Comparison of ENCODE assay signal across 19 cellular contexts in the genomic region with DNA sequence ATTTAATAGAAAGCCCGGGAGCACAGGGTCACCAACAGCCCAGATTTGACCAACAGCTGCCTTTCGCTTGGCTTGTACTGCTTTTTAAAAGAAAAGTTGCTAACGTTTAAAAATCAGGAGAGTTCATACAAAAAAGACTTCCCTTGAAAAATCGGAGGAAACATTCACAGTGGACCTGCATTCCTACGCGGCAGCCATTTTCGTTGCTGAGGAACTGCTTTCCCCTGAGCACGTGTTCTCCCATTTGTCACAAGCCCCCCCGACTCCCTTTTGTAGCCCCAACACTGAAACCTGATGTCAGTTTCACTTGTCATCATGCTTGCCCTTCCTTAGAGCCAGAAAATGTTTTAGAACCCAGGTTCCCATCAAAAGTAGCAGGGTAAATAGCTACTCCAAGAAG. TPM values are rescaled to one million over a fixed set of nuclear protein-coding genes. Genes with fewer than 3 reads are reported as not detected.
DNase-seq lines count a peak whose midpoint lies in the region; ATAC-seq, FAIRE-seq and TF ChIP-seq lines count a peak whose summit lies in the region.
"Had no signal": no experiment of that assay in that cellular context is flagged by ENCODE, and none has a peak within 500 bp of the region (broad histone marks: within the 10 kb centered on the region; RNA-seq: fewer than 3 reads in every experiment).

No MANE protein-coding gene starts in this region.

- H2BK12ac ChIP-seq in H1 (ENCODE audit: low read depth, low read length), result no peak overlapping the region
- H2BK12ac ChIP-seq in trophoblast cell (ENCODE audit: low read length), result no peak overlapping the region

- H3K4me3 ChIP-seq in H1 (ENCODE audit: extremely low read depth in 1 of 4, insufficient read depth in 2 of 4, low read depth in 3 of 4, low read length in 4 of 4) (no peak overlapping the region), trophoblast cell (ENCODE audit: low read depth, low read length) (no peak overlapping the region), pancreas (no peak overlapping the region)
- H3K4me3 ChIP-seq: A549; BLaER1 treated with 17β-estradiol and CSF1 and Interleukin-3, amounts not matched to agents 10 nM and 100 nM had no signal

- no peaks in the 10 kb centered on the region for H4K20me1 ChIP-seq in H1 (replicated peaks in 1 of 2; ENCODE audit: control insufficient read depth in 1 of 2, insufficient read depth in 2 of 2, low read length in 2 of 2)
- H4K20me1 ChIP-seq: BLaER1 treated with 17β-estradiol and CSF1 and Interleukin-3, amounts not matched to agents 10 nM and 100 nM had no signal

- no peak overlapping the region for H4K12ac ChIP-seq in trophoblast cell (ENCODE audit: low read depth, low read length)

- POLR2A ChIA-PET in H1 (lab: Charles Lee; ENCODE audit: partially characterized antibody), result no interaction called here

- no peak overlapping the region for H2AK5ac ChIP-seq in H1 (ENCODE audit: low read depth, low read length)
- H2AK5ac ChIP-seq in trophoblast cell (ENCODE audit: low read length), result no peak overlapping the region

- H4K8ac ChIP-seq in H1 (ENCODE audit: extremely low read depth, insufficient read depth, low read length) (no peak overlapping the region), trophoblast cell (ENCODE audit: low read depth, low read length) (no peak overlapping the region)

- H3K9me3 ChIP-seq in H1 (ENCODE audit: insufficient read depth in 2 of 2, low read depth in 1 of 2, low read length in 1 of 2), result no peaks in the 10 kb centered on the region
- no peaks in the 10 kb centered on the region for H3K9me3 ChIP-seq in trophoblast cell (ENCODE audit: insufficient read depth, low read depth, low read length)
- no peaks in the 10 kb centered on the region for H3K9me3 ChIP-seq in pancreas
- H3K9me3 ChIP-seq: A549, Caco-2 had no signal

- no peak overlapping the region for H3K27ac ChIP-seq in H1 (ENCODE audit: low read depth, low read length)
- no peak overlapping the region for H3K27ac ChIP-seq in trophoblast cell (ENCODE audit: low read depth, low read length)
- no peak overlapping the region for H3K27ac ChIP-seq in pancreas
- H3K27ac ChIP-seq: 22Rv1; A549; BLaER1 treated with 17β-estradiol and CSF1 and Interleukin-3, amounts not matched to agents 10 nM and 100 nM; C4-2B had no signal

- no peak for ATAC-seq in pancreas
- ATAC-seq: A549; CD8-positive, alpha-beta T cell had no signal

- no peak overlapping the region for H2BK15ac ChIP-seq in H1 (ENCODE audit: low read length)

- FAIRE-seq in GM19239 (lab: Jason Lieb, UNC) (peak; percentile 4), H1 (lab: Jason Lieb, UNC) (peak; percentile 52), pancreas (lab: Jason Lieb, UNC) (no peak)
- FAIRE-seq: A549, D721Med, G401.6, GM12891 had no signal

- H3K56ac ChIP-seq in H1 (replicated peaks; ENCODE audit: insufficient read length, low read depth, low read length), result no peak overlapping the region

- H3K9ac ChIP-seq in H1 (replicated peaks in 1 of 4; ENCODE audit: extremely low read depth in 1 of 4, low read depth in 3 of 4, low read length in 3 of 4), result no peak overlapping the region
- peak overlapping the region; percentile 54 for H3K9ac ChIP-seq in trophoblast cell (ENCODE audit: low read length)
- H3K9ac ChIP-seq: BLaER1 treated with 17β-estradiol and CSF1 and Interleukin-3, amounts not matched to agents 10 nM and 100 nM had no signal

- H3K4me2 ChIP-seq in H1 (ENCODE audit: insufficient read depth in 1 of 2, low read depth in 2 of 2, low read length in 2 of 2), result no peak overlapping the region
- no peak overlapping the region for H3K4me2 ChIP-seq in trophoblast cell (ENCODE audit: low read length)
- H3K4me2 ChIP-seq: A549; BLaER1 treated with 17β-estradiol and CSF1 and Interleukin-3, amounts not matched to agents 10 nM and 100 nM had no signal

- no peak overlapping the region for H2BK20ac ChIP-seq in H1 (ENCODE audit: low read length)

- H2BK5ac ChIP-seq in H1 (ENCODE audit: low read depth, low read length), result no peak overlapping the region
- no peak overlapping the region for H2BK5ac ChIP-seq in trophoblast cell (ENCODE audit: low read depth, low read length, poor library complexity)

- H3K36me3 ChIP-seq in H1 (ENCODE audit: control insufficient read depth in 2 of 4, insufficient read depth in 4 of 4, low read length in 3 of 4) (no peaks in the 10 kb centered on the region), trophoblast cell (ENCODE audit: control insufficient read depth in 1 of 2, insufficient read depth in 2 of 2, low read length in 2 of 2) (no peaks in the 10 kb centered on the region), pancreas (no peaks in the 10 kb centered on the region)
- H3K36me3 ChIP-seq: BLaER1 treated with 17β-estradiol and CSF1 and Interleukin-3, amounts not matched to agents 10 nM and 100 nM had no signal

- no peak for TF ChIP-seq RAD21 in H1 (IDR thresholded peaks at IDR 0.05 in 1 of 2, conservative IDR thresholded peaks at IDR 0.05 in 1 of 2; ENCODE audit: low read depth in 2 of 2, low read length in 2 of 2)

- TF ChIP-seq CTCF in H1 (IDR thresholded peaks at IDR 0.05; ENCODE audit: control extremely low read depth in 1 of 3, insufficient read depth in 1 of 3, low read depth in 1 of 3, low read length in 3 of 3) (no peak), pancreas (IDR thresholded peaks at IDR 0.05) (no peak)

- no peaks in the 10 kb centered on the region for H3K4me1 ChIP-seq in H1 (replicated peaks in 1 of 4; ENCODE audit: control insufficient read depth in 3 of 4, insufficient read depth in 4 of 4, low read length in 3 of 4)
- peaks cover 0 to 3% of the 10 kb centered on the region in 2 experiments for H3K4me1 ChIP-seq in trophoblast cell (ENCODE audit: control insufficient read depth in 1 of 2, insufficient read depth in 2 of 2, low read length in 2 of 2)
- no peaks in the 10 kb centered on the region for H3K4me1 ChIP-seq in pancreas
- H3K4me1 ChIP-seq: A549, Caco-2 had no signal

- intact Hi-C loops in pancreas (cut with DNase I), result no loop called here
- intact Hi-C loops in posterior cingulate gyrus (cut with DNase I), result no loop called here

- H3K27me3 ChIP-seq in H1 (replicated peaks in 1 of 4; ENCODE audit: control insufficient read depth in 3 of 4, extremely low read depth in 1 of 4, insufficient read depth in 3 of 4, low read length in 3 of 4), result no peaks in the 10 kb centered on the region
- no peaks in the 10 kb centered on the region for H3K27me3 ChIP-seq in trophoblast cell (ENCODE audit: insufficient read depth, low read length)
- no peaks in the 10 kb centered on the region for H3K27me3 ChIP-seq in pancreas
- H3K27me3 ChIP-seq: BLaER1 treated with 17β-estradiol and CSF1 and Interleukin-3, amounts not matched to agents 10 nM and 100 nM had no signal

- H3K23ac ChIP-seq in H1 (ENCODE audit: insufficient read length), result no peak overlapping the region
- H3K23ac ChIP-seq in trophoblast cell (ENCODE audit: low read length), result no peak overlapping the region

- no peak for TF ChIP-seq POLR2A in H1 (IDR thresholded peaks at IDR 0.05; ENCODE audit: control extremely low read depth in 1 of 2, low read depth in 2 of 2, low read length in 2 of 2)

- H3K18ac ChIP-seq in H1 (ENCODE audit: extremely low read depth, low read length) (no peak overlapping the region), trophoblast cell (ENCODE audit: low read length) (no peak overlapping the region)

- no peak overlapping the region for H4K91ac ChIP-seq in H1 (replicated peaks; ENCODE audit: insufficient read length, low read length)
- no peak overlapping the region for H4K91ac ChIP-seq in trophoblast cell (ENCODE audit: low read depth, low read length)

- H3K14ac ChIP-seq in H1 (ENCODE audit: insufficient read length) (no peak overlapping the region), trophoblast cell (ENCODE audit: low read length) (no peak overlapping the region)

- H3K4ac ChIP-seq in H1 (replicated peaks; ENCODE audit: insufficient read length, low read depth, low read length), result no peak overlapping the region
- no peak overlapping the region for H3K4ac ChIP-seq in trophoblast cell (ENCODE audit: low read depth, low read length)

- WGBS in H1 (ENCODE audit: extremely low coverage in 1 of 2, insufficient coverage in 1 of 2, insufficient read length in 1 of 2, insufficient replicate concordance in 2 of 2, low coverage in 1 of 2, low lambda C conversion rate in 2 of 2, missing lambda C conversion rate in 1 of 2), 2 experiments, result 91% methylated on average over 9 of the region's 9 CpGs; no CpG with 5 or more reads in 1 of the 2 experiments
- WGBS in trophoblast cell (ENCODE audit: extremely low coverage, insufficient coverage, insufficient read length), result no CpG with 5 or more reads among the region's 9 CpGs
- WGBS in pancreas, 2 donors, result 91 to 94% methylated on average over 9 of the region's 9 CpGs

- H2AFZ ChIP-seq in H1 (ENCODE audit: low read length) (no peak overlapping the region), trophoblast cell (ENCODE audit: insufficient read depth, low read length, poor library complexity) (no peak overlapping the region)

- H2BK120ac ChIP-seq in H1 (replicated peaks; ENCODE audit: low read depth, low read length), result no peak overlapping the region
- no peak overlapping the region for H2BK120ac ChIP-seq in trophoblast cell (ENCODE audit: insufficient read depth, low read length, poor library complexity)

- DNase-seq in GM19239 (ENCODE audit: insufficient read length, low spot score), result no peak
- DNase-seq in H1 (ENCODE audit: low read depth in 1 of 2, low spot score in 2 of 2), result no peak
- DNase-seq in trophoblast cell, result no peak
- DNase-seq in pancreas, result no peak
- no peak for DNase-seq in posterior cingulate gyrus
- DNase-seq: AML-193; Caco-2; Calu3; CD4-positive, alpha-beta T cell; CD8-positive, alpha-beta T cell; DMS79 treated with DMSO at 0.1 percent for 48 hours; GF-D8 had no signal

- CTCF ChIA-PET in H1 (lab: Charles Lee; ENCODE audit: partially characterized antibody), result no interaction called here

- H3K79me2 ChIP-seq in H1 (ENCODE audit: control insufficient read depth in 1 of 2, insufficient read depth in 2 of 2, low read length in 2 of 2) (no peaks in the 10 kb centered on the region), trophoblast cell (ENCODE audit: control insufficient read depth, insufficient read depth, low read length, poor library complexity) (no peaks in the 10 kb centered on the region)

- no peak for TF ChIP-seq EP300 in H1 (IDR thresholded peaks at IDR 0.05; ENCODE audit: borderline replicate concordance in 1 of 2, low read depth in 2 of 2, low read length in 2 of 2)

- no peak overlapping the region for H4K5ac ChIP-seq in H1 (ENCODE audit: insufficient read length, low read depth, low read length)

- H3K79me1 ChIP-seq in H1 (ENCODE audit: low read depth, low read length) (no peaks in the 10 kb centered on the region), trophoblast cell (ENCODE audit: low read length) (no peaks in the 10 kb centered on the region)

- no peaks in the 10 kb centered on the region for H3K23me2 ChIP-seq in H1 (ENCODE audit: low read depth, low read length)

RNA-seq across cellular contexts. Expression of a gene that starts 47.6 kb away (rescaled TPM):
- total RNA-seq in H1 (2021; fragmentation: NEBNext Ultra II Directional; extraction: Animal tissue kit (Norgen Biotek cat#: 25700)), result 7.2 and 8.1 TPM in 2 replicates
- polyA plus RNA-seq in H1 (2011; rRNA removed), result 4.2 and 5.0 TPM in 2 replicates
- polyA plus RNA-seq in H1 (2011; cell fraction: cytosol; rRNA removed), result 4.4 TPM
- polyA plus RNA-seq in H1 (2011; cell fraction: nucleus; rRNA removed), result 8.0 TPM
- polyA plus RNA-seq in H1 (2012, experiment 1 of 2), result 4.1 to 6.3 TPM (median 5.5 TPM) in 4 replicates
- polyA plus RNA-seq in H1 (2012, experiment 2 of 2), result 1.1 TPM
- polyA plus RNA-seq in H1 (2013, experiment 1 of 2), result 6.5 TPM
- 6.7 TPM for polyA plus RNA-seq in H1 (2013, experiment 2 of 2)
- 13.4 and 15.3 TPM in 2 replicates for polyA minus RNA-seq in H1 (2011; rRNA and poly(A)+ RNA removed)
- polyA minus RNA-seq in H1 (2011; cell fraction: cytosol; rRNA and poly(A)+ RNA removed), result 6.2 TPM
- polyA minus RNA-seq in H1 (2011; cell fraction: nucleus; rRNA and poly(A)+ RNA removed), result 15.2 TPM
- polyA plus RNA-seq in trophoblast cell (2013), result 8.9 and 9.6 TPM in 2 replicates
- total RNA-seq in pancreas, result 1 to 10 TPM; 4.2 to 7.7 (median 5.0) TPM
- polyA plus RNA-seq in pancreas, result 1 to 10 TPM; 2.0 to 5.7 TPM
